8 cellular contexts compared by ENCODE assay signal in the genomic region with DNA sequence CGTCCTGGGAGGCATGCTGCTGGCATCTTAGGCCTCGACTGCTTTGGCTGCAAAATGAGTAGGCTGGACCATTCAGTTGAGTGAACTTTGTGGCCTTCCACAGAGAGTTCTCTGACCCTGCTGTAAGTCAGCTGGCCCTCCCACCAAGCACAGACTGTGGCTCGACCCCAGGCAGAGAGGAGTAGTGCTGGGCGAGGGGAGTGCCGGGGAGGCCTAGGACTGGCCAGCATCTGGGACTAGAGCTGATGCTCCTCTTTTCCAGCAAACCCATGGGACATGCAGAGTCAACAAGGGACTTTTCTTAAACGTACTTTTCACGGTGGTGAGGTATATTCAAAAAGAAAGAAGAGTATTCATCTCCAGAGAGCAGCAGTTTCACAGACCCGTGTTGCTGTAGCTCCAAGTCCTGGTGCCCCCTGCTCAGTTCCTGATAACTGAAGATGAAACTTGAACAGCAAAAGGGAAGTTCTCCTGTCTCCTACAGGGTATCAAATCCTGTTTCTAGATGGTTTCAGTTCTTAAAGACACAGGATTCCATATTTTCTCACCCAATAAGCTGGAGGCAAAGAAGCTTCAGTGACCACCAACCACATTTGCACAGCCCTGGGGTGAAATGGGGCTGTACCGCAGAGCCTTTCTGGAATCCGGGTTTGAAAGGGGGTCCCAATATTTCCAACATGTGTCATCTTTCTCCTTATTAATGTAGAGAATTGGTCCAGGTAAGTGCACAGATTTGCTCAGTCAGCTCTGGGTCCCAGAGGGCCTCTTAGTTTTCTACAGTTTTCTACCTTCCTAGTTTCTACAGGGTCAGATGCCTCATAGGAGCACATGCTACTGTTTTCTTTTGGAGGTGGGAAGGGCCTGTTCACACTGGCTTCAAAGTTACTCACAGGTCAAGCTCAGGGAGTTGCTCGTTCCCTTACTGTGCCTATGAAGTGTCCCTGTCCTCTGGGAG. TPM values are rescaled to one million over a fixed set of nuclear protein-coding genes. Genes with fewer than 3 reads are reported as not detected.
DNase-seq lines count a peak whose midpoint lies in the region; ATAC-seq and TF ChIP-seq lines count a peak whose summit lies in the region.

No MANE protein-coding gene starts in this region.

- peak; percentile 44 for ATAC-seq in GM19372 (IDR thresholded peaks at IDR 0.05; ENCODE audit: low read depth, unreplicated experiment)
- peak; percentile 63 for ATAC-seq in HG03064 (IDR thresholded peaks at IDR 0.05; ENCODE audit: low read depth, unreplicated experiment)
- ATAC-seq in left colon, result no peak

- H3K4me1 ChIP-seq in hepatocyte (ENCODE audit: insufficient read depth) (no peaks in the 10 kb centered on the region), tibial nerve (peaks cover 0 to 5% (median 0%) of the 10 kb centered on the region in 4 donors)

- POLR2A ChIA-PET in activated CD4-positive, alpha-beta memory T cell treated with anti-CD3 and anti-CD28 coated beads, Interleukin-2, amount 10 ng/mL, durations not matched to agents 7 days and 5 days (lab: Charles Lee), result interaction anchor here (1.6 to 2.7 kb wide), 4 partner anchors 11 to 112 kb away, joined by 3 to 12 read pairs (median 6); a partner anchor contains a TSS

- H3K36me3 ChIP-seq in hepatocyte (replicated peaks; ENCODE audit: insufficient read depth, low read depth), result no peaks in the 10 kb centered on the region
- no peaks in the 10 kb centered on the region for H3K36me3 ChIP-seq in tibial nerve

- 80% methylated on average over 11 of the region's 11 CpGs for WGBS in hepatocyte (ENCODE audit: low lambda C conversion rate, missing lambda C conversion rate)
- WGBS in tibial nerve, 2 donors, result 50 to 56% methylated on average over 11 of the region's 11 CpGs

- H3K36me3 Mint-ChIP-seq in activated CD4-positive, alpha-beta memory T cell treated with anti-CD3 and anti-CD28 coated beads, Interleukin-2, amount 10 ng/mL, durations not matched to agents 7 days and 5 days (ENCODE audit: low read depth), result no peaks in the 10 kb centered on the region

- TF ChIP-seq EP300 in tibial nerve (IDR thresholded peaks at IDR 0.05), result no peak

- H3K4me1 Mint-ChIP-seq in activated CD4-positive, alpha-beta memory T cell treated with anti-CD3 and anti-CD28 coated beads, Interleukin-2, amount 10 ng/mL, durations not matched to agents 7 days and 5 days, result peaks cover 59% of the 10 kb centered on the region

- H4K20me1 ChIP-seq in hepatocyte (ENCODE audit: insufficient read depth, poor library complexity, severe bottlenecking), result no peaks in the 10 kb centered on the region

- H3K27me3 Mint-ChIP-seq in activated CD4-positive, alpha-beta memory T cell treated with anti-CD3 and anti-CD28 coated beads, Interleukin-2, amount 10 ng/mL, durations not matched to agents 7 days and 5 days, result no peaks in the 10 kb centered on the region

- H3K79me2 ChIP-seq in hepatocyte, result no peaks in the 10 kb centered on the region

- H3K27ac ChIP-seq in hepatocyte (no peak overlapping the region), tibial nerve (no peak overlapping the region)

- CTCF ChIA-PET in activated CD4-positive, alpha-beta memory T cell treated with anti-CD3 and anti-CD28 coated beads, Interleukin-2, amount 10 ng/mL, durations not matched to agents 7 days and 5 days (lab: Charles Lee), result interaction anchor here (0.6 to 3.5 kb wide), 5 partner anchors 12 to 88 kb away, joined by 3 to 33 read pairs (median 3); no protein-coding TSS in a partner anchor

- TF ChIP-seq POLR2A in tibial nerve (IDR thresholded peaks at IDR 0.05), result no peak

- peak overlapping the region; percentile 71 for H3K27ac Mint-ChIP-seq in activated CD4-positive, alpha-beta memory T cell treated with anti-CD3 and anti-CD28 coated beads, Interleukin-2, amount 10 ng/mL, durations not matched to agents 7 days and 5 days

- H3K9me3 Mint-ChIP-seq in activated CD4-positive, alpha-beta memory T cell treated with anti-CD3 and anti-CD28 coated beads, Interleukin-2, amount 10 ng/mL, durations not matched to agents 7 days and 5 days, result no peaks in the 10 kb centered on the region

- H2AFZ ChIP-seq in hepatocyte, result no peak overlapping the region

- no peaks in the 10 kb centered on the region for H3K9me2 ChIP-seq in hepatocyte (replicated peaks; ENCODE audit: insufficient read depth)

- H3K4me3 Mint-ChIP-seq in activated CD4-positive, alpha-beta memory T cell treated with anti-CD3 and anti-CD28 coated beads, Interleukin-2, amount 10 ng/mL, durations not matched to agents 7 days and 5 days, result no peak overlapping the region

- H3K4me3 ChIP-seq in hepatocyte, result no peak overlapping the region
- H3K4me3 ChIP-seq in tibial nerve, result no peak overlapping the region

- DNase-seq in GM10266 (ENCODE audit: extremely low spot score) (peak; percentile 68), left colon (no peak), hepatocyte (ENCODE audit: low spot score) (no peak), tibial nerve (ENCODE audit: low spot score in 2 of 2) (no peak), iPS-NIHi11 (ENCODE audit: low spot score) (no peak)
- no peak for DNase-seq in activated CD4-positive, alpha-beta memory T cell treated with anti-CD3 and anti-CD28 coated beads, Interleukin-2, amount 10 ng/mL, durations not matched to agents 7 days and 5 days

- intact Hi-C loops in left colon (cut with DNase I, micrococcal nuclease), result loop anchor here in 1 of 2 donors (10.0 kb wide), 1 partner anchor 106 kb away; no protein-coding TSS in a partner anchor

- H3K27me3 ChIP-seq in hepatocyte, result no peaks in the 10 kb centered on the region
- no peaks in the 10 kb centered on the region for H3K27me3 ChIP-seq in tibial nerve

- H3K4me2 ChIP-seq in hepatocyte, result no peak overlapping the region

- H3K9me3 ChIP-seq in hepatocyte (ENCODE audit: low read depth), result no peaks in the 10 kb centered on the region
- no peaks in the 10 kb centered on the region for H3K9me3 ChIP-seq in tibial nerve

- TF ChIP-seq CTCF in GM10266 (IDR thresholded peaks at IDR 0.05; ENCODE audit: control insufficient read depth, insufficient read depth, low read depth, missing control alignments) (no peak), hepatocyte (IDR thresholded peaks at IDR 0.05; ENCODE audit: poor library complexity) (no peak), tibial nerve (IDR thresholded peaks at IDR 0.05) (no peak)

RNA-seq across cellular contexts. Expression of a gene that starts 20.9 kb away (rescaled TPM):
- total RNA-seq in activated CD4-positive, alpha-beta memory T cell treated with anti-CD3 and anti-CD28 coated beads, Interleukin-2, amount 10 ng/mL, durations not matched to agents 7 days and 5 days, result 10 to 100 TPM; 56.5 to 56.7 TPM
- total RNA-seq in left colon (1 to 10 TPM in 1 of 2 donors, under 1 TPM in 1; 0.92 to 1.1 TPM), hepatocyte (1.6 TPM in 1 of 2 replicates, not detected in the other), tibial nerve (1 to 10 TPM; 2.2 to 9.0 (median 3.4) TPM)
- 3.2 and 3.5 TPM in 2 replicates for polyA plus RNA-seq in hepatocyte

Comparison
In these comparisons a context has a peak if more than half of its experiments do, and no peak if none do; other contexts are left out.
1. RNA of a gene that starts 20.9 kb away (total RNA-seq): 56.5 to 56.7 TPM in activated CD4-positive, alpha-beta memory T cell treated with anti-CD3 and anti-CD28 coated beads, Interleukin-2, amount 10 ng/mL, durations not matched to agents 7 days and 5 days; 2.2 to 9.0 TPM in tibial nerve, 0.92 to 1.1 TPM in left colon and 1.6 TPM in hepatocyte; every median in the first group is over 4 times any median in the second.